ENCODE assay signal across 24 cellular contexts in genomic region chr13:111317571-111318360, GRCh38. TPM values are rescaled to one million over a fixed set of nuclear protein-coding genes. Genes with fewer than 3 reads are reported as not detected.
"Had no signal": no experiment of that assay in that cellular context is flagged by ENCODE, and none has a peak within 500 bp of the region (broad histone marks: within the 10 kb centered on the region; RNA-seq: fewer than 3 reads in every experiment).

No MANE protein-coding gene starts in this region.

- H3K4me1 Mint-ChIP-seq: activated B cell treated with CpG ODN at 0.5 μM for 24 hours; activated CD4-positive, alpha-beta T cell treated with anti-CD3 and anti-CD28 coated beads, Interleukin-2, amount 10 ng/mL, durations not matched to agents 24 days and 14 days; activated naive CD4-positive, alpha-beta T cell treated with anti-CD3 and anti-CD28 coated beads, Interleukin-2, amount 10 ng/mL, durations not matched to agents 7 days and 5 days; activated naive CD8-positive, alpha-beta T cell treated with anti-CD3 and anti-CD28 coated beads for 36 hours; T-cell had no signal

- H3K4me3 ChIP-seq: Peyer's patch had no signal

- H3K4me3 Mint-ChIP-seq: activated B cell treated with CpG ODN at 0.5 μM for 24 hours; activated CD4-positive, alpha-beta T cell treated with anti-CD3 and anti-CD28 coated beads, Interleukin-2, amount 10 ng/mL, durations not matched to agents 24 days and 14 days; activated naive CD4-positive, alpha-beta T cell treated with anti-CD3 and anti-CD28 coated beads, Interleukin-2, amount 10 ng/mL, durations not matched to agents 7 days and 5 days; activated naive CD8-positive, alpha-beta T cell treated with anti-CD3 and anti-CD28 coated beads for 36 hours; T-cell had no signal

- H3K27me3 ChIP-seq: Peyer's patch had no signal

- H3K27ac ChIP-seq: Peyer's patch had no signal

- ATAC-seq: T-cell had no signal

- H3K36me3 ChIP-seq: Peyer's patch had no signal

- DNase-seq: activated B cell treated with CpG ODN at 0.5 μM for 24 hours; activated CD4-positive, alpha-beta T cell treated with anti-CD3 and anti-CD28 coated beads for 1 hour; activated CD4-positive, alpha-beta T cell treated with anti-CD3 and anti-CD28 coated beads, Interleukin-2, amount 10 ng/mL, durations not matched to agents 24 days and 14 days; activated CD4-positive, alpha-beta T cell treated with anti-CD3 and anti-CD28 coated beads, Interleukin-2, amount 50 U/mL, for 48 hours; activated gamma-delta T cell treated with Interleukin-2 at 50 U/mL for 16 hours; activated naive CD4-positive, alpha-beta T cell treated with anti-CD3 and anti-CD28 coated beads, Interleukin-2, amount 10 ng/mL, durations not matched to agents 7 days and 5 days; activated naive CD8-positive, alpha-beta T cell treated with anti-CD3 and anti-CD28 coated beads for 36 hours; activated T-cell treated with anti-CD3 and anti-CD28 coated beads, Interleukin-2, amount 50 U/mL, for 1 hour; cerebellar nuclear complex; KG1; NCI-H1048; NCI-H146; NCI-H187 treated with DMSO at 0.1 percent for 48 hours; NCI-H2081 treated with DMSO at 0.1 percent for 48 hours; NCI-H446; NCI-H524; SHP77 treated with DMSO at 0.1 percent for 48 hours; T-cell; T-helper 2 cell; T1000 had no signal

- H3K27me3 Mint-ChIP-seq: activated B cell treated with CpG ODN at 0.5 μM for 24 hours; activated CD4-positive, alpha-beta T cell treated with anti-CD3 and anti-CD28 coated beads, Interleukin-2, amount 10 ng/mL, durations not matched to agents 24 days and 14 days; activated naive CD4-positive, alpha-beta T cell treated with anti-CD3 and anti-CD28 coated beads, Interleukin-2, amount 10 ng/mL, durations not matched to agents 7 days and 5 days; activated naive CD8-positive, alpha-beta T cell treated with anti-CD3 and anti-CD28 coated beads for 36 hours; T-cell had no signal

- H3K9me3 Mint-ChIP-seq: activated CD4-positive, alpha-beta T cell treated with anti-CD3 and anti-CD28 coated beads, Interleukin-2, amount 10 ng/mL, durations not matched to agents 24 days and 14 days; activated naive CD8-positive, alpha-beta T cell treated with anti-CD3 and anti-CD28 coated beads for 36 hours; T-cell had no signal

- H3K4me1 ChIP-seq: Peyer's patch had no signal

- H3K27ac Mint-ChIP-seq: activated B cell treated with CpG ODN at 0.5 μM for 24 hours; activated CD4-positive, alpha-beta T cell treated with anti-CD3 and anti-CD28 coated beads, Interleukin-2, amount 10 ng/mL, durations not matched to agents 24 days and 14 days; activated naive CD4-positive, alpha-beta T cell treated with anti-CD3 and anti-CD28 coated beads, Interleukin-2, amount 10 ng/mL, durations not matched to agents 7 days and 5 days; activated naive CD8-positive, alpha-beta T cell treated with anti-CD3 and anti-CD28 coated beads for 36 hours; T-cell had no signal

RNA-seq across cellular contexts. Expression of gene TEX29, which starts 2.7 kb away (rescaled TPM):
- total RNA-seq: LHCN-M2, M059J, Peyer's patch, SK-MEL-5 had no signal
